ENCODE assay signal across 8 cellular contexts in the genomic region with DNA sequence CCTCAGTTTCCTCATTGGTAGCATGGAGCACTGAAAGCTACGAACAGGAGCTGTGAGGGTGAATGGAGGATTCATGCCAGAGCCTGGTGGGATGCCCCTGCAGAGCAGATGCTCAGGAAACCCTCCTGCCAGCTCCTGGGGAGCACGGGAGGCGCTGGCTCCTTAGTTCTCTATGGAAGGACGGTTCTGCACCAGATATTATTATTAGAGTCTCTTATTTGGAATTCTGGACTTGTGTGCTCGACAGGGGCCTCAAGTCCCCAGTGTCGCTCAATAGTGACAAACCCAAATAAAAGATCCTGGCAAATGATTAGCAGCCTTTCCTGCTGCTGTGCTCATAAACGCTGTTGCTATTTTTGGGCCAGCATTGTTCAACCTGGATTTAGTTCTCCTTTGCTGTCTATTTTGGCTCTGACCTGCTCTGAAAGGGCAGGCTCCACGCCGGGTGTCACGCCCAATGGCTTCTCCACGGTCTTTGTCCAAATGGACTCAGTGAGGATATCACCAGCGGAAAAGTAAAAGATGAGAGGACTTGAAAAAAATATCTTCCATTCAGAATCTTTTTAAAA. TPM values are rescaled to one million over a fixed set of nuclear protein-coding genes. Genes with fewer than 3 reads are reported as not detected.
DNase-seq lines count a peak whose midpoint lies in the region; ATAC-seq and TF ChIP-seq lines count a peak whose summit lies in the region.

No MANE protein-coding gene starts in this region.

- intact Hi-C loops in Right ventricle myocardium superior (cut with DNase I) (no loop called here), cardiac septum (cut with DNase I) (loop anchor here (5.0 kb wide), 1 partner anchor 434 kb away; no protein-coding TSS in a partner anchor), breast epithelium (cut with DNase I; ENCODE audit: low total_unique reads) (no loop called here)

- H3K27ac ChIP-seq in breast epithelium (peak overlapping the region; percentile 75 to 96), mesodermal cell (ENCODE audit: low read depth, low read length, severe bottlenecking) (peak overlapping the region; percentile 46)

- TF ChIP-seq POLR2A in breast epithelium (IDR thresholded peaks at IDR 0.05), result no peak

- H3K27me3 ChIP-seq in breast epithelium, result no peaks in the 10 kb centered on the region

- H3K36me3 ChIP-seq in breast epithelium, result no peaks in the 10 kb centered on the region
- no peaks in the 10 kb centered on the region for H3K36me3 ChIP-seq in mesodermal cell (ENCODE audit: control insufficient read depth, insufficient read depth, low read length)

- DNase-seq in Right ventricle myocardium superior (no peak), cardiac septum (ENCODE audit: low spot score) (no peak), breast epithelium (ENCODE audit: low spot score in 2 of 2) (no peak), GM19238 (ENCODE audit: insufficient read length, low spot score) (no peak)

- no peaks in the 10 kb centered on the region for H3K9me3 ChIP-seq in breast epithelium
- H3K9me3 ChIP-seq in mesodermal cell (ENCODE audit: control insufficient read depth, low read length), result no peaks in the 10 kb centered on the region

- peak; percentile 34 for ATAC-seq in Right ventricle myocardium superior (ENCODE audit: poor library complexity)
- ATAC-seq in GM18498 (IDR thresholded peaks at IDR 0.05; ENCODE audit: unreplicated experiment), result no peak
- ATAC-seq in GM19395 (IDR thresholded peaks at IDR 0.05; ENCODE audit: unreplicated experiment), result no peak
- no peak for ATAC-seq in GM21717 (IDR thresholded peaks at IDR 0.05; ENCODE audit: unreplicated experiment)

- H3K4me1 ChIP-seq in breast epithelium (peaks cover 4 to 8% of the 10 kb centered on the region in 2 donors), mesodermal cell (ENCODE audit: control insufficient read depth, insufficient read depth, low read length, poor library complexity, severe bottlenecking) (peaks cover 90% of the 10 kb centered on the region)

- no peak for TF ChIP-seq CTCF in breast epithelium (IDR thresholded peaks at IDR 0.05)

- 93% methylated on average over 4 to 9 of the region's 12 CpGs for WGBS in mesodermal cell (ENCODE audit: insufficient coverage in 2 of 2), 2 experiments

- H3K4me3 ChIP-seq in breast epithelium, result no peak overlapping the region
- no peak overlapping the region for H3K4me3 ChIP-seq in mesodermal cell (ENCODE audit: extremely low read depth, insufficient read depth, low read length, poor library complexity, severe bottlenecking)

RNA-seq across cellular contexts. Expression of a gene that starts 23.0 kb away (rescaled TPM):
- total RNA-seq in Right ventricle myocardium superior (60.2 TPM), cardiac septum (83.1 TPM), breast epithelium (100 to 1,000 TPM; 132 to 347 (median 186) TPM)
- polyA plus RNA-seq in mesodermal cell (2013, experiment 1 of 2), result 70.0 TPM
- polyA plus RNA-seq in mesodermal cell (2013, experiment 2 of 2), result 71.2 TPM
